Comparison of ENCODE assay signal across 1 cellular context in the genomic region with DNA sequence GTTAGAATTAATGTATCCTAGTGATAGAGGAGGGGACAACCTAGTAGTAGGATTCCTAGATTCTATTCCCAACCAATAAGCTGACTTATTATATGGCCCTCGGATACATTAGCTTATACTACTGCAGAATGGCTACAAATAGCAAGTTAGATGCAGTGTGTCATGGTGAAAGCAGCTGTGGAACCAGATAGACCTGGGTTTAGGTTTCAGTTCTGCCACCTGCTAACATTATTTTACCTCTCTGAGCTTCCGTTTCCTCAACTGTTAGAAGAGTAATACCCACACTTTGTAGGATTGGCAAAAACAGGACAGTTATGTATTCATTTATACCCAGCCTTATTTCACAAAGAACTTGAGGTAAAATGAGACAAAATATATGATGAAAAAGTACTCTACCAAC.
TF ChIP-seq lines count a peak whose summit lies in the region.

No MANE protein-coding gene starts in this region.

TF ChIP-seq in GM12878, 131 proteins besides CTCF, POLR2A, EP300 and RAD21 (continued from another document):
- TF ChIP-seq, protein P1, sequence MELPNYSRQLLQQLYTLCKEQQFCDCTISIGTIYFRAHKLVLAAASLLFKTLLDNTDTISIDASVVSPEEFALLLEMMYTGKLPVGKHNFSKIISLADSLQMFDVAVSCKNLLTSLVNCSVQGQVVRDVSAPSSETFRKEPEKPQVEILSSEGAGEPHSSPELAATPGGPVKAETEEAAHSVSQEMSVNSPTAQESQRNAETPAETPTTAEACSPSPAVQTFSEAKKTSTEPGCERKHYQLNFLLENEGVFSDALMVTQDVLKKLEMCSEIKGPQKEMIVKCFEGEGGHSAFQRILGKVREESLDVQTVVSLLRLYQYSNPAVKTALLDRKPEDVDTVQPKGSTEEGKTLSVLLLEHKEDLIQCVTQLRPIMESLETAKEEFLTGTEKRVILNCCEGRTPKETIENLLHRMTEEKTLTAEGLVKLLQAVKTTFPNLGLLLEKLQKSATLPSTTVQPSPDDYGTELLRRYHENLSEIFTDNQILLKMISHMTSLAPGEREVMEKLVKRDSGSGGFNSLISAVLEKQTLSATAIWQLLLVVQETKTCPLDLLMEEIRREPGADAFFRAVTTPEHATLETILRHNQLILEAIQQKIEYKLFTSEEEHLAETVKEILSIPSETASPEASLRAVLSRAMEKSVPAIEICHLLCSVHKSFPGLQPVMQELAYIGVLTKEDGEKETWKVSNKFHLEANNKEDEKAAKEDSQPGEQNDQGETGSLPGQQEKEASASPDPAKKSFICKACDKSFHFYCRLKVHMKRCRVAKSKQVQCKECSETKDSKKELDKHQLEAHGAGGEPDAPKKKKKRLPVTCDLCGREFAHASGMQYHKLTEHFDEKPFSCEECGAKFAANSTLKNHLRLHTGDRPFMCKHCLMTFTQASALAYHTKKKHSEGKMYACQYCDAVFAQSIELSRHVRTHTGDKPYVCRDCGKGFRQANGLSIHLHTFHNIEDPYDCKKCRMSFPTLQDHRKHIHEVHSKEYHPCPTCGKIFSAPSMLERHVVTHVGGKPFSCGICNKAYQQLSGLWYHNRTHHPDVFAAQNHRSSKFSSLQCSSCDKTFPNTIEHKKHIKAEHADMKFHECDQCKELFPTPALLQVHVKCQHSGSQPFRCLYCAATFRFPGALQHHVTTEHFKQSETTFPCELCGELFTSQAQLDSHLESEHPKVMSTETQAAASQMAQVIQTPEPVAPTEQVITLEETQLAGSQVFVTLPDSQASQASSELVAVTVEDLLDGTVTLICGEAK (IDR thresholded peaks at IDR 0.05; ENCODE audit: borderline replicate concordance) = no peak
- TF ChIP-seq PKNOX1 (IDR thresholded peaks at IDR 0.05) = no peak
- TF ChIP-seq TCF12 (IDR thresholded peaks at IDR 0.05; ENCODE audit: low read depth, low read length) = no peak
- no peak for TF ChIP-seq ZNF622 (IDR thresholded peaks at IDR 0.05)
- TF ChIP-seq IKZF1 (conservative IDR thresholded peaks at IDR 0.05) = no peak
- TF ChIP-seq, protein P2, sequence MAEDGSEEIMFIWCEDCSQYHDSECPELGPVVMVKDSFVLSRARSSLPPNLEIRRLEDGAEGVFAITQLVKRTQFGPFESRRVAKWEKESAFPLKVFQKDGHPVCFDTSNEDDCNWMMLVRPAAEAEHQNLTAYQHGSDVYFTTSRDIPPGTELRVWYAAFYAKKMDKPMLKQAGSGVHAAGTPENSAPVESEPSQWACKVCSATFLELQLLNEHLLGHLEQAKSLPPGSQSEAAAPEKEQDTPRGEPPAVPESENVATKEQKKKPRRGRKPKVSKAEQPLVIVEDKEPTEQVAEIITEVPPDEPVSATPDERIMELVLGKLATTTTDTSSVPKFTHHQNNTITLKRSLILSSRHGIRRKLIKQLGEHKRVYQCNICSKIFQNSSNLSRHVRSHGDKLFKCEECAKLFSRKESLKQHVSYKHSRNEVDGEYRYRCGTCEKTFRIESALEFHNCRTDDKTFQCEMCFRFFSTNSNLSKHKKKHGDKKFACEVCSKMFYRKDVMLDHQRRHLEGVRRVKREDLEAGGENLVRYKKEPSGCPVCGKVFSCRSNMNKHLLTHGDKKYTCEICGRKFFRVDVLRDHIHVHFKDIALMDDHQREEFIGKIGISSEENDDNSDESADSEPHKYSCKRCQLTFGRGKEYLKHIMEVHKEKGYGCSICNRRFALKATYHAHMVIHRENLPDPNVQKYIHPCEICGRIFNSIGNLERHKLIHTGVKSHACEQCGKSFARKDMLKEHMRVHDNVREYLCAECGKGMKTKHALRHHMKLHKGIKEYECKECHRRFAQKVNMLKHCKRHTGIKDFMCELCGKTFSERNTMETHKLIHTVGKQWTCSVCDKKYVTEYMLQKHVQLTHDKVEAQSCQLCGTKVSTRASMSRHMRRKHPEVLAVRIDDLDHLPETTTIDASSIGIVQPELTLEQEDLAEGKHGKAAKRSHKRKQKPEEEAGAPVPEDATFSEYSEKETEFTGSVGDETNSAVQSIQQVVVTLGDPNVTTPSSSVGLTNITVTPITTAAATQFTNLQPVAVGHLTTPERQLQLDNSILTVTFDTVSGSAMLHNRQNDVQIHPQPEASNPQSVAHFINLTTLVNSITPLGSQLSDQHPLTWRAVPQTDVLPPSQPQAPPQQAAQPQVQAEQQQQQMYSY (CRISPR knock-in tag; IDR thresholded peaks at IDR 0.05) = no peak
- TF ChIP-seq FOXM1 (IDR thresholded peaks at IDR 0.05; ENCODE audit: low read depth, low read length) = no peak
- no peak for TF ChIP-seq NR2C1 (IDR thresholded peaks at IDR 0.05)
